In genomic region chr14:91873476-91874265, GRCh38 we compare ENCODE assay signal across 8 cellular contexts. TPM values are rescaled to one million over a fixed set of nuclear protein-coding genes. Genes with fewer than 3 reads are reported as not detected.
DNase-seq lines count a peak whose midpoint lies in the region; ATAC-seq, FAIRE-seq and TF ChIP-seq lines count a peak whose summit lies in the region.

No MANE protein-coding gene starts in this region.

- DNase-seq in NOMO-1 (lab: John Stamatoyannopoulos, UW; ENCODE audit: unreplicated experiment in 2 of 2) (peak; percentile 14 to 15), NOMO-1 treated with dmso at 0.1 percent for 144 hours (lab: John Stamatoyannopoulos, UW; ENCODE audit: unreplicated experiment) (no peak), activated B cell treated with CpG ODN at 0.5 μM for 24 hours (peak; percentile 18), H1 (ENCODE audit: low read depth in 1 of 2, low spot score in 2 of 2) (no peak), stomach (peak; percentile 59), GM23338 (ENCODE audit: low spot score) (no peak), prostate gland (ENCODE audit: low spot score) (no peak)

- H3K4me2 ChIP-seq in H1 (ENCODE audit: insufficient read depth in 1 of 2, low read depth in 2 of 2, low read length in 2 of 2) (no peak overlapping the region), GM23338 (no peak overlapping the region)

- H3K4me3 ChIP-seq in H1 (ENCODE audit: extremely low read depth in 1 of 4, insufficient read depth in 2 of 4, low read depth in 3 of 4, low read length in 4 of 4), result no peak overlapping the region
- no peak overlapping the region for H3K4me3 ChIP-seq in stomach
- no peak overlapping the region for H3K4me3 ChIP-seq in GM23338
- no peak overlapping the region for H3K4me3 ChIP-seq in prostate gland

- no peak overlapping the region for H2AK5ac ChIP-seq in H1 (ENCODE audit: low read depth, low read length)

- no peak overlapping the region for H2BK5ac ChIP-seq in H1 (ENCODE audit: low read depth, low read length)

- no peak overlapping the region for H2BK20ac ChIP-seq in H1 (ENCODE audit: low read length)

- H3K9me2 ChIP-seq in GM23338 (ENCODE audit: insufficient read depth), result no peaks in the 10 kb centered on the region

- TF ChIP-seq CTCF in activated B cell treated with CpG ODN at 0.5 μM for 24 hours (IDR thresholded peaks at IDR 0.05) (no peak), H1 (IDR thresholded peaks at IDR 0.05; ENCODE audit: control extremely low read depth in 1 of 3, insufficient read depth in 1 of 3, low read depth in 1 of 3, low read length in 3 of 3) (no peak), stomach (IDR thresholded peaks at IDR 0.05) (no peak), GM23338 (conservative IDR thresholded peaks at IDR 0.05; ENCODE audit: low read depth in 2 of 2) (no peak), prostate gland (IDR thresholded peaks at IDR 0.05) (no peak)

- H3F3A ChIP-seq in GM23338 (replicated peaks; ENCODE audit: low read depth), result no peaks in the 10 kb centered on the region

- H4K91ac ChIP-seq in H1 (replicated peaks; ENCODE audit: insufficient read length, low read length), result no peak overlapping the region

- peak overlapping the region; percentile 38 for H3K27ac Mint-ChIP-seq in activated B cell treated with CpG ODN at 0.5 μM for 24 hours
- H3K27ac Mint-ChIP-seq in GM23338, result no peak overlapping the region

- no peak overlapping the region for H2BK120ac ChIP-seq in H1 (replicated peaks; ENCODE audit: low read depth, low read length)

- H2AFZ ChIP-seq in H1 (ENCODE audit: low read length), result no peak overlapping the region
- H2AFZ ChIP-seq in GM23338, result no peak overlapping the region

- H3K79me2 ChIP-seq in H1 (ENCODE audit: control insufficient read depth in 1 of 2, insufficient read depth in 2 of 2, low read length in 2 of 2), result no peaks in the 10 kb centered on the region
- H3K79me2 ChIP-seq in GM23338 (replicated peaks; ENCODE audit: insufficient read depth), result no peaks in the 10 kb centered on the region

- no peak for TF ChIP-seq RAD21 in H1 (IDR thresholded peaks at IDR 0.05 in 1 of 2, conservative IDR thresholded peaks at IDR 0.05 in 1 of 2; ENCODE audit: low read depth in 2 of 2, low read length in 2 of 2)

- H3K9me3 ChIP-seq in H1 (ENCODE audit: insufficient read depth in 2 of 2, low read depth in 1 of 2, low read length in 1 of 2) (no peaks in the 10 kb centered on the region), stomach (no peaks in the 10 kb centered on the region), prostate gland (no peaks in the 10 kb centered on the region)

- H3K4me1 Mint-ChIP-seq in activated B cell treated with CpG ODN at 0.5 μM for 24 hours (peaks cover 50% of the 10 kb centered on the region), GM23338 (peaks cover 19% of the 10 kb centered on the region)

- H3K9me3 Mint-ChIP-seq in activated B cell treated with CpG ODN at 0.5 μM for 24 hours (no peaks in the 10 kb centered on the region), GM23338 (no peaks in the 10 kb centered on the region; the same call in 2 of the 3 replicates)

- no peaks in the 10 kb centered on the region for H3K23me2 ChIP-seq in H1 (ENCODE audit: low read depth, low read length)

- no peak overlapping the region for H3K18ac ChIP-seq in H1 (ENCODE audit: extremely low read depth, low read length)

- H3K56ac ChIP-seq in H1 (replicated peaks; ENCODE audit: insufficient read length, low read depth, low read length), result no peak overlapping the region

- H3K4me1 ChIP-seq in H1 (replicated peaks in 1 of 4; ENCODE audit: control insufficient read depth in 3 of 4, insufficient read depth in 4 of 4, low read length in 3 of 4) (no peaks in the 10 kb centered on the region), stomach (peaks cover 50 to 80% (median 66%) of the 10 kb centered on the region in 4 donors), GM23338 (ENCODE audit: insufficient read depth) (peaks cover 10% of the 10 kb centered on the region), prostate gland (replicated peaks) (peaks cover 14% of the 10 kb centered on the region)

- no peaks in the 10 kb centered on the region for H3K36me3 Mint-ChIP-seq in activated B cell treated with CpG ODN at 0.5 μM for 24 hours (ENCODE audit: low read depth)
- H3K36me3 Mint-ChIP-seq in GM23338 (ENCODE audit: low read depth), result no peaks in the 10 kb centered on the region

- TF ChIP-seq POLR2A in H1 (IDR thresholded peaks at IDR 0.05; ENCODE audit: control extremely low read depth in 1 of 2, low read depth in 2 of 2, low read length in 2 of 2) (no peak), stomach (IDR thresholded peaks at IDR 0.05) (no peak), prostate gland (IDR thresholded peaks at IDR 0.05) (no peak)

- POLR2A ChIA-PET in activated B cell treated with CpG ODN at 0.5 μM for 24 hours (lab: Charles Lee) (interaction anchor here (0.5 to 1.5 kb wide), 3 partner anchors 24 to 379 kb away, joined by 3 to 4 read pairs (median 3); partner anchors contain the start of gene PPP4R3A), H1 (lab: Charles Lee; ENCODE audit: partially characterized antibody) (no interaction called here)

- ATAC-seq in HG03135 (IDR thresholded peaks at IDR 0.05; ENCODE audit: unreplicated experiment) (peak; percentile 66), activated B cell treated with CpG ODN at 0.5 μM for 24 hours (ENCODE audit: low read depth) (peak; percentile 69), GM23338 (no peak)

- intact Hi-C loops in activated B cell treated with CpG ODN at 0.5 μM for 24 hours (cut with micrococcal nuclease) (loop anchor here (2.0 to 5.0 kb wide), 2 partner anchors 31 to 56 kb away; no protein-coding TSS in a partner anchor), stomach (cut with DNase I; ENCODE audit: low total_unique reads) (no loop called here), prostate gland (cut with DNase I) (no loop called here)

- no peak overlapping the region for H3K14ac ChIP-seq in H1 (ENCODE audit: insufficient read length)

- H3K36me3 ChIP-seq in H1 (ENCODE audit: control insufficient read depth in 2 of 4, insufficient read depth in 4 of 4, low read length in 3 of 4) (no peaks in the 10 kb centered on the region), stomach (peaks cover 0 to 58% (median 32%) of the 10 kb centered on the region in 4 donors), GM23338 (ENCODE audit: insufficient read depth) (no peaks in the 10 kb centered on the region), prostate gland (no peaks in the 10 kb centered on the region)

- 94% methylated on average over 15 of the region's 15 CpGs; no CpG with 5 or more reads in 1 of the 2 experiments for WGBS in H1 (ENCODE audit: extremely low coverage in 1 of 2, insufficient coverage in 1 of 2, insufficient read length in 1 of 2, insufficient replicate concordance in 2 of 2, low coverage in 1 of 2, low lambda C conversion rate in 2 of 2, missing lambda C conversion rate in 1 of 2), 2 experiments
- 32 to 59% (median 48%) methylated on average over 15 of the region's 15 CpGs for WGBS in stomach, 5 donors
- WGBS in prostate gland, result 76% methylated on average over 15 of the region's 15 CpGs

- H4K8ac ChIP-seq in H1 (ENCODE audit: extremely low read depth, insufficient read depth, low read length), result no peak overlapping the region; the same call in 1 of the 2 replicates

- CTCF ChIA-PET in activated B cell treated with CpG ODN at 0.5 μM for 24 hours (lab: Charles Lee), result no interaction called here
- CTCF ChIA-PET in H1 (lab: Charles Lee; ENCODE audit: partially characterized antibody), result interaction anchor here (0.6 to 3.1 kb wide), 6 partner anchors 9 to 26 kb away, joined by 3 to 10 read pairs (median 4); no protein-coding TSS in a partner anchor

- no peaks in the 10 kb centered on the region for H3K27me3 Mint-ChIP-seq in activated B cell treated with CpG ODN at 0.5 μM for 24 hours
- H3K27me3 Mint-ChIP-seq in GM23338 (ENCODE audit: insufficient read depth, low read depth, poor library complexity), result peaks cover 4% of the 10 kb centered on the region

- no peaks in the 10 kb centered on the region for H3K79me1 ChIP-seq in H1 (ENCODE audit: low read depth, low read length)

- no peaks in the 10 kb centered on the region for H4K20me1 ChIP-seq in H1 (replicated peaks in 1 of 2; ENCODE audit: control insufficient read depth in 1 of 2, insufficient read depth in 2 of 2, low read length in 2 of 2)
- no peaks in the 10 kb centered on the region for H4K20me1 ChIP-seq in GM23338 (replicated peaks; ENCODE audit: insufficient read depth)

- no peak for FAIRE-seq in H1 (lab: Jason Lieb, UNC)

- no peak overlapping the region for H3K27ac ChIP-seq in H1 (ENCODE audit: low read depth, low read length)
- peak overlapping the region; percentile 83 to 93 (median 89) for H3K27ac ChIP-seq in stomach
- no peak overlapping the region for H3K27ac ChIP-seq in GM23338 (ENCODE audit: low read depth)
- H3K27ac ChIP-seq in prostate gland, result peak overlapping the region in 1 of 2 donors; percentile 64

- H4K5ac ChIP-seq in H1 (ENCODE audit: insufficient read length, low read depth, low read length), result no peak overlapping the region

- no peak overlapping the region for H3K23ac ChIP-seq in H1 (ENCODE audit: insufficient read length)

- H3K4me3 Mint-ChIP-seq in activated B cell treated with CpG ODN at 0.5 μM for 24 hours, result peak overlapping the region; percentile 59
- no peak overlapping the region for H3K4me3 Mint-ChIP-seq in GM23338

- 0 out of 2 replicates have a peak overlapping the region, but pooled peaks have one; percentile 0 for H2BK15ac ChIP-seq in H1 (ENCODE audit: low read length)

- no peak overlapping the region for H3K4ac ChIP-seq in H1 (replicated peaks; ENCODE audit: insufficient read length, low read depth, low read length)

- H2BK12ac ChIP-seq in H1 (ENCODE audit: low read depth, low read length), result no peak overlapping the region

- TF ChIP-seq EP300 in H1 (IDR thresholded peaks at IDR 0.05; ENCODE audit: borderline replicate concordance in 1 of 2, low read depth in 2 of 2, low read length in 2 of 2), result no peak
- no peak for TF ChIP-seq EP300 in stomach (IDR thresholded peaks at IDR 0.05)

- no peaks in the 10 kb centered on the region for H3K27me3 ChIP-seq in H1 (replicated peaks in 1 of 4; ENCODE audit: control insufficient read depth in 3 of 4, extremely low read depth in 1 of 4, insufficient read depth in 3 of 4, low read length in 3 of 4)
- H3K27me3 ChIP-seq in stomach, result no peaks in the 10 kb centered on the region
- H3K27me3 ChIP-seq in GM23338 (ENCODE audit: insufficient read depth), result no peaks in the 10 kb centered on the region
- H3K27me3 ChIP-seq in prostate gland (replicated peaks; ENCODE audit: insufficient read depth), result no peaks in the 10 kb centered on the region

- no peak overlapping the region for H3K9ac ChIP-seq in H1 (replicated peaks in 1 of 4; ENCODE audit: extremely low read depth in 1 of 4, low read depth in 3 of 4, low read length in 3 of 4)

RNA-seq across cellular contexts. Expression of gene TC2N, which starts 6.3 kb away (rescaled TPM):
- 9.4 and 12.1 TPM in 2 replicates for total RNA-seq in activated B cell treated with CpG ODN at 0.5 μM for 24 hours
- total RNA-seq in H1 (2021; fragmentation: NEBNext Ultra II Directional; extraction: Animal tissue kit (Norgen Biotek cat#: 25700)), result 34.2 and 36.2 TPM in 2 replicates
- 5.9 and 9.7 TPM in 2 replicates for polyA plus RNA-seq in H1 (2011; rRNA removed)
- polyA plus RNA-seq in H1 (2011; cell fraction: cytosol; rRNA removed), result 12.7 TPM
- polyA plus RNA-seq in H1 (2011; cell fraction: nucleus; rRNA removed), result 7.4 TPM
- 10.3 to 24.7 TPM (median 12.4 TPM) in 4 replicates for polyA plus RNA-seq in H1 (2012, experiment 1 of 2)
- polyA plus RNA-seq in H1 (2012, experiment 2 of 2), result 1.7 TPM
- 17.5 TPM for polyA plus RNA-seq in H1 (2013, experiment 1 of 2)
- 17.9 TPM for polyA plus RNA-seq in H1 (2013, experiment 2 of 2)
- polyA minus RNA-seq in H1 (2011; rRNA and poly(A)+ RNA removed), result 25.4 and 40.7 TPM in 2 replicates
- 12.0 TPM for polyA minus RNA-seq in H1 (2011; cell fraction: cytosol; rRNA and poly(A)+ RNA removed)
- 33.7 TPM for polyA minus RNA-seq in H1 (2011; cell fraction: nucleus; rRNA and poly(A)+ RNA removed)
- 100 to 1,000 TPM in 3 of 5 donors, 10 to 100 TPM in 2; 66.6 to 162 (median 106) TPM for total RNA-seq in stomach
- polyA plus RNA-seq in stomach, result 10 to 100 TPM; 15.6 to 34.2 (median 19.7) TPM
- total RNA-seq in GM23338 (2014; rRNA removed; shearing (Covaris generic)), result 35.0 and 42.1 TPM in 2 replicates
- polyA plus RNA-seq in GM23338 (2016; fragmentation: Nextera tagmentation; extraction: Ambion mirVana), result 10.0 and 10.9 TPM in 2 replicates
- 10 to 100 TPM; 37.2 to 75.8 TPM for total RNA-seq in prostate gland

Comparison
In these comparisons a context has a peak if more than half of its experiments do, and no peak if none do; other contexts are left out.
1. DNase-seq: peak in NOMO-1 (2 of 2), activated B cell treated with CpG ODN at 0.5 μM for 24 hours (single experiment) and stomach (single experiment); none in NOMO-1 treated with dmso at 0.1 percent for 144 hours (single experiment), H1 (0 of 2), GM23338 (single experiment) and prostate gland (single experiment).
2. H3K27ac ChIP-seq: peak in stomach (5 of 5); none in H1 (single experiment) and GM23338 (single experiment).